In the genomic region with DNA sequence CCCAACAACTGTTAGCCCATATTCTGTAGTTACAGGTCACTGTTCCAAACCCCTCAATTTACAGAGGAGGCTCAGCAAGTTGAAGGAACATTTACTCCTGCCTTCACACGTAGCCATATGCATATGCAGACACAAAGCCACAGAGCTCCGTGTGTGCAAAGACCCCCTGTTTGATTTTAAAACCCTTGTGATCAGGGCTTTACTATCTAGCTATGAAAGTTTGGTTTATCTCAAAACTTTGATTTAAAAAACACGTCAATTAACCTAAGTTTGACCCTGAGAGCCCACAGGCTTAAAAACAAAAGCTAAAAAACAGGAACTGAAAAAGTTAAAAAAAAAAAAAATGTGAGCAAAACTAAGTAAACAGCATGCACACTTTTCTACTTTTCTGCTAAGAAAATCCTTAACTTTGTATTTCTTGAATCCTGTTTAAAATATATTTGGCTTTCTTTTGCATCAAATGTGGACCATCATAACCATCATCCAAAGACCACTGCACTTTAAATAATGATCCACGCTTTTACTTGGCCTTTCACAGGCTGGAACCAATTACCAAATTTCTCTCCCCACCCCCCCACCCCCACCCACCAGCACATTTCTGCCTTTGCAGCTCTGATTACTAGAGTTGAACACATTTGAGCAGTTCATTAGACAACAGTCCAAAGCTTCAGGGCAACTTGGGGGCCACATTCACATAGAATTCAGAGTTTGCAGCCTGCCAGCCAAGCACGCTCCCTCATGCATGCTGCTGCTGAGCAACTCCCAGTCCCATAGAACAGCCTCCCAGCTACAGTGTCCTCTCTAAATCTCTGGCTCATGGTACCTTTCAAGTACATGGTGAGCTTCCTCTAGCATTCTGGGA, we compare ENCODE assay signal across 1 cellular context.
TF ChIP-seq lines count a peak whose summit lies in the region.

No MANE protein-coding gene starts in this region.

TF ChIP-seq in GM12878, 131 proteins besides CTCF, POLR2A, EP300 and RAD21 (continued from another document):
- TF ChIP-seq, protein P1, sequence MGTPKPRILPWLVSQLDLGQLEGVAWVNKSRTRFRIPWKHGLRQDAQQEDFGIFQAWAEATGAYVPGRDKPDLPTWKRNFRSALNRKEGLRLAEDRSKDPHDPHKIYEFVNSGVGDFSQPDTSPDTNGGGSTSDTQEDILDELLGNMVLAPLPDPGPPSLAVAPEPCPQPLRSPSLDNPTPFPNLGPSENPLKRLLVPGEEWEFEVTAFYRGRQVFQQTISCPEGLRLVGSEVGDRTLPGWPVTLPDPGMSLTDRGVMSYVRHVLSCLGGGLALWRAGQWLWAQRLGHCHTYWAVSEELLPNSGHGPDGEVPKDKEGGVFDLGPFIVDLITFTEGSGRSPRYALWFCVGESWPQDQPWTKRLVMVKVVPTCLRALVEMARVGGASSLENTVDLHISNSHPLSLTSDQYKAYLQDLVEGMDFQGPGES (IDR thresholded peaks at IDR 0.05): no peak
- 0 out of 2 replicates have a peak, but pooled peaks have one; percentile 30 for TF ChIP-seq TCF7 (IDR thresholded peaks at IDR 0.05; ENCODE audit: borderline replicate concordance)
- TF ChIP-seq, protein P2, sequence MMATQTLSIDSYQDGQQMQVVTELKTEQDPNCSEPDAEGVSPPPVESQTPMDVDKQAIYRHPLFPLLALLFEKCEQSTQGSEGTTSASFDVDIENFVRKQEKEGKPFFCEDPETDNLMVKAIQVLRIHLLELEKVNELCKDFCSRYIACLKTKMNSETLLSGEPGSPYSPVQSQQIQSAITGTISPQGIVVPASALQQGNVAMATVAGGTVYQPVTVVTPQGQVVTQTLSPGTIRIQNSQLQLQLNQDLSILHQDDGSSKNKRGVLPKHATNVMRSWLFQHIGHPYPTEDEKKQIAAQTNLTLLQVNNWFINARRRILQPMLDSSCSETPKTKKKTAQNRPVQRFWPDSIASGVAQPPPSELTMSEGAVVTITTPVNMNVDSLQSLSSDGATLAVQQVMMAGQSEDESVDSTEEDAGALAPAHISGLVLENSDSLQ (IDR thresholded peaks at IDR 0.05): peak; percentile 53; the same call in 1 of the 2 replicates
- no peak for TF ChIP-seq RELA (IDR thresholded peaks at IDR 0.05; ENCODE audit: borderline replicate concordance, partially characterized antibody)
- TF ChIP-seq ATF7 (IDR thresholded peaks at IDR 0.05; ENCODE audit: low read depth): peak; percentile 83
- no peak for TF ChIP-seq HDAC2 (IDR thresholded peaks at IDR 0.05)
- peak; percentile 98 for TF ChIP-seq ZNF384 (IDR thresholded peaks at IDR 0.05; ENCODE audit: borderline replicate concordance, low read depth, low read length)
- TF ChIP-seq MTA2 (IDR thresholded peaks at IDR 0.05; ENCODE audit: low read depth): peak; percentile 92
- TF ChIP-seq, protein P3, sequence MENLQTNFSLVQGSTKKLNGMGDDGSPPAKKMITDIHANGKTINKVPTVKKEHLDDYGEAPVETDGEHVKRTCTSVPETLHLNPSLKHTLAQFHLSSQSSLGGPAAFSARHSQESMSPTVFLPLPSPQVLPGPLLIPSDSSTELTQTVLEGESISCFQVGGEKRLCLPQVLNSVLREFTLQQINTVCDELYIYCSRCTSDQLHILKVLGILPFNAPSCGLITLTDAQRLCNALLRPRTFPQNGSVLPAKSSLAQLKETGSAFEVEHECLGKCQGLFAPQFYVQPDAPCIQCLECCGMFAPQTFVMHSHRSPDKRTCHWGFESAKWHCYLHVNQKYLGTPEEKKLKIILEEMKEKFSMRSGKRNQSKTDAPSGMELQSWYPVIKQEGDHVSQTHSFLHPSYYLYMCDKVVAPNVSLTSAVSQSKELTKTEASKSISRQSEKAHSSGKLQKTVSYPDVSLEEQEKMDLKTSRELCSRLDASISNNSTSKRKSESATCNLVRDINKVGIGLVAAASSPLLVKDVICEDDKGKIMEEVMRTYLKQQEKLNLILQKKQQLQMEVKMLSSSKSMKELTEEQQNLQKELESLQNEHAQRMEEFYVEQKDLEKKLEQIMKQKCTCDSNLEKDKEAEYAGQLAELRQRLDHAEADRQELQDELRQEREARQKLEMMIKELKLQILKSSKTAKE (IDR thresholded peaks at IDR 0.05; ENCODE audit: low read depth, poor library complexity, severe bottlenecking): peak; percentile 73
- TF ChIP-seq, protein P4, sequence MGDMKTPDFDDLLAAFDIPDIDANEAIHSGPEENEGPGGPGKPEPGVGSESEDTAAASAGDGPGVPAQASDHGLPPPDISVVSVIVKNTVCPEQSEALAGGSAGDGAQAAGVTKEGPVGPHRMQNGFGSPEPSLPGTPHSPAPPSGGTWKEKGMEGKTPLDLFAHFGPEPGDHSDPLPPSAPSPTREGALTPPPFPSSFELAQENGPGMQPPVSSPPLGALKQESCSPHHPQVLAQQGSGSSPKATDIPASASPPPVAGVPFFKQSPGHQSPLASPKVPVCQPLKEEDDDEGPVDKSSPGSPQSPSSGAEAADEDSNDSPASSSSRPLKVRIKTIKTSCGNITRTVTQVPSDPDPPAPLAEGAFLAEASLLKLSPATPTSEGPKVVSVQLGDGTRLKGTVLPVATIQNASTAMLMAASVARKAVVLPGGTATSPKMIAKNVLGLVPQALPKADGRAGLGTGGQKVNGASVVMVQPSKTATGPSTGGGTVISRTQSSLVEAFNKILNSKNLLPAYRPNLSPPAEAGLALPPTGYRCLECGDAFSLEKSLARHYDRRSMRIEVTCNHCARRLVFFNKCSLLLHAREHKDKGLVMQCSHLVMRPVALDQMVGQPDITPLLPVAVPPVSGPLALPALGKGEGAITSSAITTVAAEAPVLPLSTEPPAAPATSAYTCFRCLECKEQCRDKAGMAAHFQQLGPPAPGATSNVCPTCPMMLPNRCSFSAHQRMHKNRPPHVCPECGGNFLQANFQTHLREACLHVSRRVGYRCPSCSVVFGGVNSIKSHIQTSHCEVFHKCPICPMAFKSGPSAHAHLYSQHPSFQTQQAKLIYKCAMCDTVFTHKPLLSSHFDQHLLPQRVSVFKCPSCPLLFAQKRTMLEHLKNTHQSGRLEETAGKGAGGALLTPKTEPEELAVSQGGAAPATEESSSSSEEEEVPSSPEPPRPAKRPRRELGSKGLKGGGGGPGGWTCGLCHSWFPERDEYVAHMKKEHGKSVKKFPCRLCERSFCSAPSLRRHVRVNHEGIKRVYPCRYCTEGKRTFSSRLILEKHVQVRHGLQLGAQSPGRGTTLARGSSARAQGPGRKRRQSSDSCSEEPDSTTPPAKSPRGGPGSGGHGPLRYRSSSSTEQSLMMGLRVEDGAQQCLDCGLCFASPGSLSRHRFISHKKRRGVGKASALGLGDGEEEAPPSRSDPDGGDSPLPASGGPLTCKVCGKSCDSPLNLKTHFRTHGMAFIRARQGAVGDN (IDR thresholded peaks at IDR 0.05): peak; percentile 75; the same call in 1 of the 2 replicates
- TF ChIP-seq DPF2 (IDR thresholded peaks at IDR 0.05): peak; percentile 81; the same call in 1 of the 2 replicates
- peak; percentile 74 for TF ChIP-seq NFIC (IDR thresholded peaks at IDR 0.05; ENCODE audit: low read depth, low read length)
- TF ChIP-seq, protein P5, sequence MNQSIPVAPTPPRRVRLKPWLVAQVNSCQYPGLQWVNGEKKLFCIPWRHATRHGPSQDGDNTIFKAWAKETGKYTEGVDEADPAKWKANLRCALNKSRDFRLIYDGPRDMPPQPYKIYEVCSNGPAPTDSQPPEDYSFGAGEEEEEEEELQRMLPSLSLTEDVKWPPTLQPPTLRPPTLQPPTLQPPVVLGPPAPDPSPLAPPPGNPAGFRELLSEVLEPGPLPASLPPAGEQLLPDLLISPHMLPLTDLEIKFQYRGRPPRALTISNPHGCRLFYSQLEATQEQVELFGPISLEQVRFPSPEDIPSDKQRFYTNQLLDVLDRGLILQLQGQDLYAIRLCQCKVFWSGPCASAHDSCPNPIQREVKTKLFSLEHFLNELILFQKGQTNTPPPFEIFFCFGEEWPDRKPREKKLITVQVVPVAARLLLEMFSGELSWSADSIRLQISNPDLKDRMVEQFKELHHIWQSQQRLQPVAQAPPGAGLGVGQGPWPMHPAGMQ (IDR thresholded peaks at IDR 0.05; ENCODE audit: borderline replicate concordance): no peak
- TF ChIP-seq SPI1 (IDR thresholded peaks at IDR 0.05; ENCODE audit: borderline replicate concordance, insufficient read depth, low read depth, low read length): peak; percentile 96
- peak; percentile 55; the same call in 1 of the 2 replicates for TF ChIP-seq MTA3 (IDR thresholded peaks at IDR 0.05; ENCODE audit: borderline replicate concordance, low read length)
- TF ChIP-seq FOXM1 (IDR thresholded peaks at IDR 0.05; ENCODE audit: low read depth, low read length): peak; percentile 80; the same call in 1 of the 2 replicates
- peak; percentile 33 to 58; a peak in 2 of 4 replicates for TF ChIP-seq IKZF2 (IDR thresholded peaks at IDR 0.05)
- peak; percentile 55; the same call in 1 of the 2 replicates for TF ChIP-seq BMI1 (IDR thresholded peaks at IDR 0.05; ENCODE audit: borderline replicate concordance)
- TF ChIP-seq, protein P6, sequence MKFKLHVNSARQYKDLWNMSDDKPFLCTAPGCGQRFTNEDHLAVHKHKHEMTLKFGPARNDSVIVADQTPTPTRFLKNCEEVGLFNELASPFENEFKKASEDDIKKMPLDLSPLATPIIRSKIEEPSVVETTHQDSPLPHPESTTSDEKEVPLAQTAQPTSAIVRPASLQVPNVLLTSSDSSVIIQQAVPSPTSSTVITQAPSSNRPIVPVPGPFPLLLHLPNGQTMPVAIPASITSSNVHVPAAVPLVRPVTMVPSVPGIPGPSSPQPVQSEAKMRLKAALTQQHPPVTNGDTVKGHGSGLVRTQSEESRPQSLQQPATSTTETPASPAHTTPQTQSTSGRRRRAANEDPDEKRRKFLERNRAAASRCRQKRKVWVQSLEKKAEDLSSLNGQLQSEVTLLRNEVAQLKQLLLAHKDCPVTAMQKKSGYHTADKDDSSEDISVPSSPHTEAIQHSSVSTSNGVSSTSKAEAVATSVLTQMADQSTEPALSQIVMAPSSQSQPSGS (IDR thresholded peaks at IDR 0.05; ENCODE audit: low read length): peak; percentile 78
- TF ChIP-seq, protein P7, sequence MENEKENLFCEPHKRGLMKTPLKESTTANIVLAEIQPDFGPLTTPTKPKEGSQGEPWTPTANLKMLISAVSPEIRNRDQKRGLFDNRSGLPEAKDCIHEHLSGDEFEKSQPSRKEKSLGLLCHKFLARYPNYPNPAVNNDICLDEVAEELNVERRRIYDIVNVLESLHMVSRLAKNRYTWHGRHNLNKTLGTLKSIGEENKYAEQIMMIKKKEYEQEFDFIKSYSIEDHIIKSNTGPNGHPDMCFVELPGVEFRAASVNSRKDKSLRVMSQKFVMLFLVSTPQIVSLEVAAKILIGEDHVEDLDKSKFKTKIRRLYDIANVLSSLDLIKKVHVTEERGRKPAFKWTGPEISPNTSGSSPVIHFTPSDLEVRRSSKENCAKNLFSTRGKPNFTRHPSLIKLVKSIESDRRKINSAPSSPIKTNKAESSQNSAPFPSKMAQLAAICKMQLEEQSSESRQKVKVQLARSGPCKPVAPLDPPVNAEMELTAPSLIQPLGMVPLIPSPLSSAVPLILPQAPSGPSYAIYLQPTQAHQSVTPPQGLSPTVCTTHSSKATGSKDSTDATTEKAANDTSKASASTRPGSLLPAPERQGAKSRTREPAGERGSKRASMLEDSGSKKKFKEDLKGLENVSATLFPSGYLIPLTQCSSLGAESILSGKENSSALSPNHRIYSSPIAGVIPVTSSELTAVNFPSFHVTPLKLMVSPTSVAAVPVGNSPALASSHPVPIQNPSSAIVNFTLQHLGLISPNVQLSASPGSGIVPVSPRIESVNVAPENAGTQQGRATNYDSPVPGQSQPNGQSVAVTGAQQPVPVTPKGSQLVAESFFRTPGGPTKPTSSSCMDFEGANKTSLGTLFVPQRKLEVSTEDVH (IDR thresholded peaks at IDR 0.05; ENCODE audit: low read depth, partially characterized antibody): peak; percentile 54
- TF ChIP-seq SMAD1 (IDR thresholded peaks at IDR 0.05; ENCODE audit: low read depth, partially characterized antibody): no peak
- TF ChIP-seq, protein P8, sequence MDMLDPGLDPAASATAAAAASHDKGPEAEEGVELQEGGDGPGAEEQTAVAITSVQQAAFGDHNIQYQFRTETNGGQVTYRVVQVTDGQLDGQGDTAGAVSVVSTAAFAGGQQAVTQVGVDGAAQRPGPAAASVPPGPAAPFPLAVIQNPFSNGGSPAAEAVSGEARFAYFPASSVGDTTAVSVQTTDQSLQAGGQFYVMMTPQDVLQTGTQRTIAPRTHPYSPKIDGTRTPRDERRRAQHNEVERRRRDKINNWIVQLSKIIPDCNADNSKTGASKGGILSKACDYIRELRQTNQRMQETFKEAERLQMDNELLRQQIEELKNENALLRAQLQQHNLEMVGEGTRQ (IDR thresholded peaks at IDR 0.05; ENCODE audit: borderline replicate concordance, low read depth, low read length): no peak
- TF ChIP-seq TBL1XR1 (IDR thresholded peaks at IDR 0.05; ENCODE audit: low read depth, low read length): peak; percentile 95
- TF ChIP-seq MEF2A (IDR thresholded peaks at IDR 0.05; ENCODE audit: insufficient read depth, low read depth, low read length): 0 out of 2 replicates have a peak, but pooled peaks have one; percentile 51
- TF ChIP-seq BHLHE40 (IDR thresholded peaks at IDR 0.05; ENCODE audit: borderline replicate concordance in 1 of 2, low read depth in 2 of 2, low read length in 1 of 2): peak; percentile 66 to 87; a peak in 3 of 4 replicates
- TF ChIP-seq RCOR1 (conservative IDR thresholded peaks at IDR 0.05; ENCODE audit: low read depth, low read length): peak; percentile 79; the same call in 1 of the 2 replicates
- peak; percentile 84; the same call in 2 of the 3 replicates for TF ChIP-seq POU2F2 (IDR thresholded peaks at IDR 0.05; ENCODE audit: borderline replicate concordance, low read depth, low read length)
- 0 out of 2 replicates have a peak, but pooled peaks have one; percentile 19 for TF ChIP-seq SMARCA5 (IDR thresholded peaks at IDR 0.05)
- TF ChIP-seq PAX5 (IDR thresholded peaks at IDR 0.05; ENCODE audit: borderline replicate concordance, low read depth, low read length): 0 out of 2 replicates have a peak, but pooled peaks have one; percentile 34
- peak; percentile 60; the same call in 1 of the 2 replicates for TF ChIP-seq BCL11A (IDR thresholded peaks at IDR 0.05; ENCODE audit: low read depth, low read length)
- no peak for TF ChIP-seq ETV6 (conservative IDR thresholded peaks at IDR 0.05 in 1 of 2, IDR thresholded peaks at IDR 0.05 in 1 of 2; ENCODE audit: borderline replicate concordance in 1 of 2, low read depth in 1 of 2)
- TF ChIP-seq IKZF1 (conservative IDR thresholded peaks at IDR 0.05): peak; percentile 25; the same call in 1 of the 2 replicates
- TF ChIP-seq NBN (IDR thresholded peaks at IDR 0.05): 0 out of 2 replicates have a peak, but pooled peaks have one; percentile 56
- peak; percentile 71; the same call in 1 of the 2 replicates for TF ChIP-seq IRF4 (IDR thresholded peaks at IDR 0.05; ENCODE audit: low read depth, low read length)
- TF ChIP-seq CBFB (IDR thresholded peaks at IDR 0.05; ENCODE audit: low read depth): 0 out of 2 replicates have a peak, but pooled peaks have one; percentile 30
TF ChIP-seq in GM12878: peak in this region for 37.
